Comparison of ENCODE assay signal across 28 cellular contexts in genomic region chr14:99862111-99862510, GRCh38.
DNase-seq lines count a peak whose midpoint lies in the region; ATAC-seq and TF ChIP-seq lines count a peak whose summit lies in the region.
"Had no signal": no experiment of that assay in that cellular context is flagged by ENCODE, and none has a peak within 500 bp of the region (broad histone marks: within the 10 kb centered on the region; RNA-seq: fewer than 3 reads in every experiment).

No MANE protein-coding gene starts in this region.

- no peak overlapping the region for H3K23ac ChIP-seq in mesenchymal stem cell (ENCODE audit: low read length in 2 of 2)

- no peak overlapping the region for H2BK5ac ChIP-seq in mesenchymal stem cell (ENCODE audit: low read depth, low read length, poor library complexity, severe bottlenecking)

- H4K8ac ChIP-seq in mesenchymal stem cell (ENCODE audit: low read length) = no peak overlapping the region

- CTCF ChIA-PET in GM10248 (lab: Yijun Ruan, JAX) = no interaction called here

- H3K27me3 ChIP-seq in esophagus muscularis mucosa (no peaks in the 10 kb centered on the region), mesenchymal stem cell (ENCODE audit: control insufficient read depth in 1 of 2, insufficient read depth in 1 of 2, low read length in 2 of 2) (no peaks in the 10 kb centered on the region)
- H3K27me3 ChIP-seq: gastrocnemius medialis, hepatocyte, sigmoid colon, transverse colon had no signal

- H3K27ac ChIP-seq in esophagus muscularis mucosa (replicated peaks in 1 of 4) = no peak overlapping the region
- H3K27ac ChIP-seq in mesenchymal stem cell (ENCODE audit: low read length, poor library complexity, severe bottlenecking) = no peak overlapping the region
- no peak overlapping the region for H3K27ac ChIP-seq in substantia nigra (ENCODE audit: low read depth, low read length, poor library complexity, severe bottlenecking)
- H3K27ac ChIP-seq: gastrocnemius medialis, hepatocyte, lower lobe of right lung, psoas muscle, sigmoid colon, transverse colon had no signal

- H3K14ac ChIP-seq in mesenchymal stem cell (ENCODE audit: low read length in 2 of 2) = no peak overlapping the region

- no peak overlapping the region for H3K4ac ChIP-seq in mesenchymal stem cell (ENCODE audit: low read depth in 1 of 2, low read length in 2 of 2)

- TF ChIP-seq POLR2A in esophagus muscularis mucosa (IDR thresholded peaks at IDR 0.05; ENCODE audit: low read depth) = no peak

- H3K4me1 ChIP-seq in esophagus muscularis mucosa (peaks cover 0 to 8% (median 0%) of the 10 kb centered on the region in 4 donors), mesenchymal stem cell (ENCODE audit: control insufficient read depth, insufficient read depth, low read depth, low read length) (peaks cover 2% of the 10 kb centered on the region)
- H3K4me1 ChIP-seq: gastrocnemius medialis, lower lobe of right lung, transverse colon had no signal

- H4K91ac ChIP-seq in mesenchymal stem cell (ENCODE audit: low read length) = no peak overlapping the region

- DNase-seq in EL = peak; percentile 75
- peak; percentile 53 for DNase-seq in NCI-H226
- peak; percentile 68 for DNase-seq in esophagus muscularis mucosa (ENCODE audit: extremely low spot score)
- no peak for DNase-seq in sciatic nerve (ENCODE audit: low spot score)
- DNase-seq in mesenchymal stem cell = no peak
- no peak for DNase-seq in substantia nigra (lab: John Stamatoyannopoulos, UW)
- no peak for DNase-seq in GM10248 (ENCODE audit: extremely low spot score)
- DNase-seq in NCI-H1436 treated with DMSO at 0.1 percent for 48 hours (lab: John Stamatoyannopoulos, UW) = no peak
- DNase-seq: activated CD4-positive, alpha-beta T cell treated with anti-CD3 and anti-CD28 coated beads, Interleukin-2, amount 10 ng/mL, durations not matched to agents 24 days and 14 days; activated CD8-positive, alpha-beta memory T cell treated with anti-CD3 and anti-CD28 coated beads for 24 hours; C1 segment of cervical spinal cord; Calu3; DMS79 treated with DMSO at 0.1 percent for 48 hours; gastrocnemius medialis; lower lobe of right lung; naive thymus-derived CD8-positive, alpha-beta T cell; NCI-H2107; NCI-H446 treated with DMSO at 0.1 percent for 48 hours; NCI-H774; psoas muscle; sigmoid colon; stimulated activated CD4-positive, alpha-beta T cell treated with anti-CD3 and anti-CD28 coated beads, Interleukin-4, amount 100 ng/mL, for 4 hours; SW 1271; transverse colon had no signal

- ATAC-seq in sciatic nerve = peak; percentile 36
- ATAC-seq: esophagus mucosa; gastrocnemius medialis; lower lobe of right lung; naive thymus-derived CD8-positive, alpha-beta T cell; psoas muscle; WTC11 had no signal

- no peak overlapping the region for H2BK12ac ChIP-seq in mesenchymal stem cell (ENCODE audit: low read length in 2 of 2)

- intact Hi-C loops in esophagus muscularis mucosa (cut with DNase I) (no loop called here), sciatic nerve (cut with DNase I) (no loop called here)

- no peak overlapping the region for H3K4me2 ChIP-seq in mesenchymal stem cell (ENCODE audit: low read length, poor library complexity, severe bottlenecking)
- H3K4me2 ChIP-seq: hepatocyte had no signal

- no peaks in the 10 kb centered on the region for H3K9me3 ChIP-seq in esophagus muscularis mucosa
- no peaks in the 10 kb centered on the region for H3K9me3 ChIP-seq in mesenchymal stem cell (ENCODE audit: control insufficient read depth, low read length)
- H3K9me3 ChIP-seq: gastrocnemius medialis, HAP-1, lower lobe of right lung, psoas muscle, sigmoid colon, transverse colon had no signal

- TF ChIP-seq EP300 in esophagus muscularis mucosa (IDR thresholded peaks at IDR 0.05) = no peak

- H3K36me3 ChIP-seq in esophagus muscularis mucosa (peaks cover 0 to 16% (median 2%) of the 10 kb centered on the region in 4 donors), mesenchymal stem cell (ENCODE audit: control insufficient read depth in 1 of 2, insufficient read depth in 2 of 2, low read depth in 1 of 2, low read length in 2 of 2) (peaks cover 3 to 31% of the 10 kb centered on the region in 2 experiments)
- H3K36me3 ChIP-seq: gastrocnemius medialis, HAP-1, transverse colon had no signal

- H3K4me3 ChIP-seq in esophagus muscularis mucosa (no peak overlapping the region), mesenchymal stem cell (ENCODE audit: insufficient read depth in 1 of 2, low read depth in 1 of 2, low read length in 2 of 2) (no peak overlapping the region)
- H3K4me3 ChIP-seq: gastrocnemius medialis, HAP-1, hepatocyte, lower lobe of right lung, psoas muscle, sigmoid colon, transverse colon had no signal

- H3K18ac ChIP-seq in mesenchymal stem cell (ENCODE audit: low read depth in 1 of 2, low read length in 2 of 2) = no peak overlapping the region

- no peak overlapping the region for H2BK15ac ChIP-seq in mesenchymal stem cell (ENCODE audit: low read depth, poor library complexity, severe bottlenecking)

- H3K79me1 ChIP-seq in mesenchymal stem cell (replicated peaks; ENCODE audit: low read length, poor library complexity, severe bottlenecking) = peaks cover 2% of the 10 kb centered on the region

- H3K9ac ChIP-seq in mesenchymal stem cell (ENCODE audit: low read length) = no peak overlapping the region

- H2BK120ac ChIP-seq in mesenchymal stem cell (ENCODE audit: low read depth, low read length) = no peak overlapping the region

- 83% methylated on average over 4 of the region's 4 CpGs for WGBS in esophagus muscularis mucosa
- WGBS in mesenchymal stem cell = 74% methylated on average over 3 of the region's 4 CpGs

- H2AFZ ChIP-seq in mesenchymal stem cell (ENCODE audit: low read depth, low read length) = no peak overlapping the region
- H2AFZ ChIP-seq: hepatocyte had no signal

- TF ChIP-seq CTCF in esophagus muscularis mucosa (IDR thresholded peaks at IDR 0.05) (no peak), GM10248 (IDR thresholded peaks at IDR 0.05; ENCODE audit: control extremely low read depth, extremely low read depth, low read depth, missing control alignments) (no peak)

- H2AK5ac ChIP-seq in mesenchymal stem cell (ENCODE audit: low read length, severe bottlenecking) = no peak overlapping the region

- POLR2A ChIA-PET in GM10248 (lab: Yijun Ruan, JAX) = no interaction called here

Comparison
In these comparisons a context has a peak if more than half of its experiments do, and no peak if none do; other contexts are left out.
1. DNase-seq: peak in EL (single experiment), NCI-H226 (single experiment) and esophagus muscularis mucosa (single experiment); none in sciatic nerve (single experiment), mesenchymal stem cell (single experiment), substantia nigra (0 of 49), GM10248 (single experiment) and NCI-H1436 treated with DMSO at 0.1 percent for 48 hours (single experiment).